Comparison of ENCODE assay signal across 1 cellular context in genomic region chr1:110136911-110137310, GRCh38.
TF ChIP-seq lines count a peak whose summit lies in the region.

No MANE protein-coding gene starts in this region.

TF ChIP-seq in HepG2, 621 proteins besides CTCF, POLR2A, EP300 and RAD21:
- TF ChIP-seq ZNF576 (CRISPR knock-in tag; IDR thresholded peaks at IDR 0.05): no peak
